1 cellular context compared by ENCODE assay signal in genomic region chr11:61980783-61981541, GRCh38.
TF ChIP-seq lines count a peak whose summit lies in the region.

No MANE protein-coding gene starts in this region.

TF ChIP-seq in K562, 482 proteins besides CTCF, POLR2A, EP300 and RAD21:
- no peak for TF ChIP-seq NFATC3 (IDR thresholded peaks at IDR 0.05)
- TF ChIP-seq MIER1 (IDR thresholded peaks at IDR 0.05; ENCODE audit: low read depth), result no peak
- TF ChIP-seq IRF2 (CRISPR knock-in tag; IDR thresholded peaks at IDR 0.05), result no peak
- TF ChIP-seq MAFF (IDR thresholded peaks at IDR 0.05; ENCODE audit: low read length), result no peak
- no peak for TF ChIP-seq KLF6 (CRISPR knock-in tag; IDR thresholded peaks at IDR 0.05; ENCODE audit: borderline replicate concordance)
- TF ChIP-seq SMAD4 (CRISPR knock-in tag; conservative IDR thresholded peaks at IDR 0.05), result no peak
- TF ChIP-seq HMGXB4 (CRISPR knock-in tag; IDR thresholded peaks at IDR 0.05), result no peak
